In genomic region chr1:204605791-204606190, GRCh38 we compare ENCODE assay signal across 29 cellular contexts.
"Had no signal": no experiment of that assay in that cellular context is flagged by ENCODE, and none has a peak within 500 bp of the region (broad histone marks: within the 10 kb centered on the region; RNA-seq: fewer than 3 reads in every experiment).

No MANE protein-coding gene starts in this region.

- DNase-seq: Karpas-422, MM.1S, MV-4-11, NCI-H1092, NCI-H1105, NCI-H1417 treated with DMSO at 0.1 percent for 48 hours, NCI-H1436 treated with DMSO at 0.1 percent for 48 hours, NCI-H187, NCI-H1930, NCI-H2029 treated with DMSO at 0.1 percent for 48 hours, NCI-H2081 treated with DMSO at 0.1 percent for 48 hours, NCI-H2107, NCI-H2171, NCI-H226, NCI-H446 treated with DMSO at 0.1 percent for 48 hours, NCI-H510A, NCI-H524, NCI-H526, NCI-H69, NCI-H748 treated with DMSO at 0.1 percent for 48 hours, NCI-H82, Peyer's patch, Right ventricle myocardium superior, RPMI8226, SHP77 treated with DMSO at 0.1 percent for 48 hours, SK-N-SH, SW 1271 had no signal

- H3K9me3 ChIP-seq: Peyer's patch, SJSA1, SK-N-SH had no signal

- H3K4me2 ChIP-seq: KMS-11, SK-N-SH had no signal

- H3K4me3 ChIP-seq: Peyer's patch, SJSA1 had no signal

- H3K9me2 ChIP-seq: SK-N-SH had no signal

- H3K4me1 ChIP-seq: Peyer's patch, SJSA1 had no signal

- H3K36me3 ChIP-seq: Peyer's patch, SJSA1 had no signal

- H3K9ac ChIP-seq: KMS-11, SK-N-SH had no signal

- H3K27me3 ChIP-seq: Peyer's patch had no signal

- H3K27ac ChIP-seq: KMS-11, Peyer's patch, SJSA1 had no signal
